Comparison of ENCODE assay signal across 36 cellular contexts in the genomic region with DNA sequence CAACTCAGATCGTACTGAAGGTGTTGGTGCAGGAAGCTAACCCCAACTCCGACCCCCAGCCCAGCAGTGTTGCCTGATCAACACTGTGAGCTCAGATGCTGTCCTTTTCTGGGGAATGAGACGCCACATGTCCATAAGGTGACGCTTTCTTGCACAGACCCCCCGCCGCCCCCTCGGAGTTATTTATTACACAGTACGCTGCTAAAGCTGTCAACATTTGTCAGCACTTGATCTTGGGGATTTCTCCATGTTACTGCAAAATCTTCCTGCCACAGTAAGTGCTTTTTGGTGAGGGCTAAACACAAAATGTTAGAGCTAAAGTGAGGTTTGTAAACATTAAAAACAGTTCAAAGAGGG. TPM values are rescaled to one million over a fixed set of nuclear protein-coding genes. Genes with fewer than 3 reads are reported as not detected.
A peak's percentile ranks its signal among the peaks of the same experiment; 100 is the strongest.
DNase-seq lines count a peak whose midpoint lies in the region; ATAC-seq, FAIRE-seq and TF ChIP-seq lines count a peak whose summit lies in the region.
"Had no signal": no experiment of that assay in that cellular context is flagged by ENCODE, and none has a peak within 500 bp of the region (broad histone marks: within the 10 kb centered on the region; RNA-seq: fewer than 3 reads in every experiment).

No MANE protein-coding gene starts in this region.

- peak overlapping the region in 8 of 11 experiments; percentile 2 to 62 (median 33); a peak in 12 of 22 replicates for H3K4me2 ChIP-seq in BLaER1 treated with 17β-estradiol and CSF1 and Interleukin-3, amounts not matched to agents 10 nM and 100 nM
- peak overlapping the region; percentile 43; the same call in 1 of the 2 replicates for H3K4me2 ChIP-seq in K562 (ENCODE audit: insufficient read depth, low read length)

- no peaks in the 10 kb centered on the region for H3K9me3 Mint-ChIP-seq in nephron progenitor cell
- H3K9me3 Mint-ChIP-seq in immature natural killer cell, result no peaks in the 10 kb centered on the region
- no peaks in the 10 kb centered on the region for H3K9me3 Mint-ChIP-seq in stimulated activated naive CD8-positive, alpha-beta T cell treated with anti-CD3 and anti-CD28 coated beads, Interleukin-15, amount 100 ng/mL, for 72 hours
- H3K9me3 Mint-ChIP-seq: CD8-positive, alpha-beta memory T cell; central memory CD8-positive, alpha-beta T cell; neural crest cell had no signal

- ATAC-seq in K562, result no peak
- no peak for ATAC-seq in stimulated activated naive CD8-positive, alpha-beta T cell treated with anti-CD3 and anti-CD28 coated beads, Interleukin-15, amount 100 ng/mL, for 72 hours
- ATAC-seq: gastroesophageal sphincter, Panc1 had no signal

- peaks cover 0 to 37% (median 6%) of the 10 kb centered on the region in 11 experiments; a peak in 12 of 22 replicates for H3K36me3 ChIP-seq in BLaER1 treated with 17β-estradiol and CSF1 and Interleukin-3, amounts not matched to agents 10 nM and 100 nM
- H3K36me3 ChIP-seq in K562 (ENCODE audit: control insufficient read depth, insufficient read depth, low read length), result peaks cover 35% of the 10 kb centered on the region; the same call in 2 of the 3 replicates

- peaks cover 3% of the 10 kb centered on the region for H3K27me3 Mint-ChIP-seq in nephron progenitor cell (ENCODE audit: low read depth, poor library complexity)
- peaks cover 0 to 2% (median 0%) of the 10 kb centered on the region in 3 donors for H3K27me3 Mint-ChIP-seq in immature natural killer cell (ENCODE audit: low read depth in 3 of 3)
- no peaks in the 10 kb centered on the region for H3K27me3 Mint-ChIP-seq in stimulated activated naive CD8-positive, alpha-beta T cell treated with anti-CD3 and anti-CD28 coated beads, Interleukin-15, amount 100 ng/mL, for 72 hours
- H3K27me3 Mint-ChIP-seq: activated naive CD8-positive, alpha-beta T cell; CD8-positive, alpha-beta memory T cell; central memory CD8-positive, alpha-beta T cell had no signal

- H3K9me1 ChIP-seq in K562 (ENCODE audit: control insufficient read depth, insufficient read depth, low read length), result no peaks in the 10 kb centered on the region

- no peak overlapping the region for H3K4me3 ChIP-seq in BLaER1 treated with 17β-estradiol and CSF1 and Interleukin-3, amounts not matched to agents 10 nM and 100 nM
- H3K4me3 ChIP-seq in K562, result no peak overlapping the region
- H3K4me3 ChIP-seq: gastroesophageal sphincter, tibial artery had no signal

- H3K4me1 Mint-ChIP-seq in nephron progenitor cell (peaks cover 62% of the 10 kb centered on the region), immature natural killer cell (no peaks in the 10 kb centered on the region)
- no peaks in the 10 kb centered on the region for H3K4me1 Mint-ChIP-seq in stimulated activated naive CD8-positive, alpha-beta T cell treated with anti-CD3 and anti-CD28 coated beads, Interleukin-15, amount 100 ng/mL, for 72 hours
- H3K4me1 Mint-ChIP-seq: central memory CD8-positive, alpha-beta T cell had no signal

- FAIRE-seq in HTR-8/SVneo (lab: Jason Lieb, UNC) (peak; percentile 85), K562 (lab: Jason Lieb, UNC) (no peak)
- FAIRE-seq: endometrium, GM12892 had no signal

- intact Hi-C loops in K562 (cut with micrococcal nuclease), result no loop called here

- TF ChIP-seq EP300 in K562 (IDR thresholded peaks at IDR 0.05; ENCODE audit: low read length), result no peak

- no peak overlapping the region for H3K4me3 Mint-ChIP-seq in nephron progenitor cell
- no peak overlapping the region for H3K4me3 Mint-ChIP-seq in immature natural killer cell
- H3K4me3 Mint-ChIP-seq in stimulated activated naive CD8-positive, alpha-beta T cell treated with anti-CD3 and anti-CD28 coated beads, Interleukin-15, amount 100 ng/mL, for 72 hours, result no peak overlapping the region
- H3K4me3 Mint-ChIP-seq: activated naive CD8-positive, alpha-beta T cell; CD8-positive, alpha-beta memory T cell; central memory CD8-positive, alpha-beta T cell; neural crest cell had no signal

- in situ Hi-C loops in K562 (cut with MboI), result no loop called here

- DNase-seq in HTR-8/SVneo (ENCODE audit: insufficient read length, low spot score) (no peak), K562 (ENCODE audit: extremely low read depth in 1 of 4, low spot score in 3 of 4) (no peak), nephron progenitor cell (peak; percentile 45), immature natural killer cell (no peak), SIG-M5 (lab: John Stamatoyannopoulos, UW) (no peak), EL (no peak)
- no peak for DNase-seq in stimulated activated naive CD8-positive, alpha-beta T cell treated with anti-CD3 and anti-CD28 coated beads, Interleukin-15, amount 100 ng/mL, for 72 hours
- DNase-seq: activated CD4-positive, alpha-beta T cell treated with anti-CD3 and anti-CD28 coated beads for 48 hours; activated effector memory CD4-positive, alpha-beta T cell treated with anti-CD3 and anti-CD28 coated beads, Interleukin-2, amount 50 U/mL, for 16 hours; aorta; BE2C; CD8-positive, alpha-beta memory T cell; dermis blood vessel endothelial cell; DMS 273 treated with DMSO at 0.1 percent for 48 hours; H7; Kasumi-1; NCI-H1417 treated with DMSO at 0.1 percent for 48 hours; NCI-H2081 treated with DMSO at 0.1 percent for 48 hours; NCI-H2227 treated with DMSO at 0.1 percent for 48 hours; NCI-H69; right cardiac atrium; SHP77 treated with DMSO at 0.1 percent for 48 hours; stimulated activated CD4-positive, alpha-beta T cell treated with anti-CD3 and anti-CD28 coated beads, Interleukin-12 subunit alpha, Interleukin-12 subunit beta, amount 100 ng/mL, for 4 hours; stimulated activated CD4-positive, alpha-beta T cell treated with anti-CD3 and anti-CD28 coated beads, Interleukin-2, amount 100 ng/mL, for 48 hours; SW 1271 had no signal

- H3K27ac ChIP-seq in BLaER1 treated with 17β-estradiol and CSF1 and Interleukin-3, amounts not matched to agents 10 nM and 100 nM, result peak overlapping the region in 5 of 11 experiments; percentile 2 to 57 (median 41); a peak in 8 of 22 replicates
- H3K27ac ChIP-seq in K562 (ENCODE audit: extremely low read depth, low read depth, low read length), result peak overlapping the region; percentile 78
- H3K27ac ChIP-seq: gastroesophageal sphincter, parathyroid adenoma, tibial artery had no signal

- H3K36me3 Mint-ChIP-seq in nephron progenitor cell (ENCODE audit: low read depth) (peaks cover 9% of the 10 kb centered on the region), immature natural killer cell (no peaks in the 10 kb centered on the region)
- H3K36me3 Mint-ChIP-seq: activated naive CD8-positive, alpha-beta T cell; CD8-positive, alpha-beta memory T cell had no signal

- H3K9ac ChIP-seq in BLaER1 treated with 17β-estradiol and CSF1 and Interleukin-3, amounts not matched to agents 10 nM and 100 nM, result no peak overlapping the region
- H3K9ac ChIP-seq in K562 (ENCODE audit: insufficient read depth in 1 of 2, low read depth in 2 of 2, low read length in 2 of 2), result peak overlapping the region; percentile 35 to 87; a peak in 3 of 4 replicates
- H3K9ac ChIP-seq: parathyroid adenoma had no signal

- TF ChIP-seq POLR2A in K562 (conservative IDR thresholded peaks at IDR 0.05), result no peak

- H4K20me1 ChIP-seq in BLaER1 treated with 17β-estradiol and CSF1 and Interleukin-3, amounts not matched to agents 10 nM and 100 nM, result peaks cover 0 to 12% (median 4%) of the 10 kb centered on the region in 11 experiments; a peak in 10 of 22 replicates
- no peaks in the 10 kb centered on the region for H4K20me1 ChIP-seq in K562 (replicated peaks; ENCODE audit: control insufficient read depth, insufficient read depth, low read length)

- H3K9me3 ChIP-seq in BLaER1 treated with 17β-estradiol and CSF1 and Interleukin-3, amounts not matched to agents 10 nM and 100 nM (replicated peaks in 1 of 11), result no peaks in the 10 kb centered on the region
- no peaks in the 10 kb centered on the region for H3K9me3 ChIP-seq in K562 (replicated peaks; ENCODE audit: control insufficient read depth, insufficient read depth, low read depth, low read length)
- H3K9me3 ChIP-seq: BE2C, gastroesophageal sphincter, tibial artery had no signal

- H3K27me3 ChIP-seq in BLaER1 treated with 17β-estradiol and CSF1 and Interleukin-3, amounts not matched to agents 10 nM and 100 nM, result no peaks in the 10 kb centered on the region
- H3K27me3 ChIP-seq in K562 (ENCODE audit: control insufficient read depth in 2 of 2, insufficient read depth in 2 of 2, low read length in 2 of 2), result no peaks in the 10 kb centered on the region
- H3K27me3 ChIP-seq: BE2C, gastroesophageal sphincter, tibial artery had no signal

- no TSS peak for BruUV-seq in K562 (replicated peaks; lab: Mats Ljungman, UMichigan)

- peak overlapping the region; percentile 36; the same call in 1 of the 2 replicates for H2AFZ ChIP-seq in K562 (ENCODE audit: low read depth, low read length)
- H2AFZ ChIP-seq: parathyroid adenoma had no signal

- H3K79me2 ChIP-seq in K562 (ENCODE audit: control insufficient read depth, insufficient read depth, low read length), result no peaks in the 10 kb centered on the region

- TF ChIP-seq RAD21 in K562 (CRISPR knock-in tag; conservative IDR thresholded peaks at IDR 0.05 in 1 of 2, IDR thresholded peaks at IDR 0.05 in 1 of 2), result no peak

- TF ChIP-seq CTCF in K562 (IDR thresholded peaks at IDR 0.05 in 2 of 3, conservative IDR thresholded peaks at IDR 0.05 in 1 of 3; ENCODE audit: insufficient read depth in 2 of 3, low read depth in 1 of 3, low read length in 3 of 3), result no peak
- no peak for TF ChIP-seq CTCF in nephron progenitor cell (IDR thresholded peaks at IDR 0.05)

- WGBS in K562 (ENCODE audit: insufficient coverage, low coverage, missing lambda C conversion rate), result 25% methylated on average over 8 of the region's 8 CpGs

- H3K4me1 ChIP-seq in BLaER1 treated with 17β-estradiol and CSF1 and Interleukin-3, amounts not matched to agents 10 nM and 100 nM, result peaks cover 16 to 33% (median 29%) of the 10 kb centered on the region in 10 experiments
- H3K4me1 ChIP-seq in K562 (replicated peaks in 1 of 2; ENCODE audit: control insufficient read depth in 2 of 2, insufficient read depth in 2 of 2, low read length in 2 of 2), result peaks cover 38 to 64% of the 10 kb centered on the region in 2 experiments

- POLR2A ChIA-PET in K562 (lab: Yijun Ruan, JAX), result interaction anchor here (0.5 to 3.6 kb wide), 11 partner anchors 9 to 362 kb away, joined by 3 to 31 read pairs (median 3); no protein-coding TSS in a partner anchor

- CTCF ChIA-PET in K562 (lab: Yijun Ruan, JAX; ENCODE audit: low intra/inter-chr PET ratio), result no interaction called here

- peak overlapping the region; percentile 72 for H3K27ac Mint-ChIP-seq in nephron progenitor cell
- H3K27ac Mint-ChIP-seq in immature natural killer cell, result no peak overlapping the region
- peak overlapping the region in 1 of 2 donors; percentile 19 for H3K27ac Mint-ChIP-seq in stimulated activated naive CD8-positive, alpha-beta T cell treated with anti-CD3 and anti-CD28 coated beads, Interleukin-15, amount 100 ng/mL, for 72 hours
- H3K27ac Mint-ChIP-seq: activated naive CD8-positive, alpha-beta T cell; CD8-positive, alpha-beta memory T cell had no signal

RNA-seq across cellular contexts. Expression of a gene that starts 15.9 kb away (rescaled TPM):
- 14.6 and 32.5 TPM in 2 replicates for total RNA-seq in K562 (2011; cell fraction: chromatin; rRNA removed; ENCODE audit: low replicate concordance)
- total RNA-seq in K562 (2011; cell fraction: nucleolus; rRNA removed), result 29.5 and 37.2 TPM in 2 replicates
- total RNA-seq in K562 (2011; cell fraction: nucleoplasm; rRNA removed), result 28.2 and 47.6 TPM in 2 replicates
- 12.9 and 18.3 TPM in 2 replicates for total RNA-seq in K562 (2014; rRNA removed)
- total RNA-seq in K562 (2014; rRNA removed; fragmentation: Illumina TruSeq; extraction: Trizol), result 13.1 and 13.4 TPM in 2 replicates
- 15.8 and 17.5 TPM in 2 replicates for total RNA-seq in K562 (2015; rRNA removed; fragmentation: Illumina TruSeq; extraction: Trizol)
- 33.4 and 34.5 TPM in 2 replicates for total RNA-seq in K562 (2021)
- 24.5 and 24.7 TPM in 2 replicates for polyA plus RNA-seq in K562 (2011; rRNA removed)
- 26.9 and 52.8 TPM in 2 replicates for polyA plus RNA-seq in K562 (2011; cell fraction: cytosol; rRNA removed)
- polyA plus RNA-seq in K562 (2011; cell fraction: nucleus; rRNA removed), result 16.3 and 19.8 TPM in 2 replicates
- 27.1 and 39.9 TPM in 2 replicates for polyA plus RNA-seq in K562 (2012)
- 29.1 and 29.8 TPM in 2 replicates for polyA plus RNA-seq in K562 (2014; fragmentation: Illumina TruSeq; extraction: Trizol)
- polyA plus RNA-seq in K562 (2014; fragmentation: Nextera tagmentation; extraction: Ambion mirVana), result 1 to 10 TPM; 4.6 to 8.3 TPM
- polyA plus RNA-seq in K562 (2014; rRNA removed), result 28.2 and 29.9 TPM in 2 replicates
- 8.2 and 14.0 TPM in 2 replicates for polyA minus RNA-seq in K562 (2011; rRNA and poly(A)+ RNA removed)
- polyA minus RNA-seq in K562 (2011; cell fraction: cytosol; rRNA and poly(A)+ RNA removed), result 10.8 and 12.8 TPM in 2 replicates
- polyA minus RNA-seq in K562 (2011; cell fraction: nucleus; rRNA and poly(A)+ RNA removed), result 6.7 and 7.3 TPM in 2 replicates
- 100 to 1,000 TPM in 2 of 3 donors, 10 to 100 TPM in 1; 83.5 to 145 (median 127) TPM for polyA plus RNA-seq in immature natural killer cell

RNA-seq across cellular contexts. Expression of a gene that starts 41.1 kb away (rescaled TPM):
- not detected in 2 replicates for total RNA-seq in K562 (2011; cell fraction: chromatin; rRNA removed; ENCODE audit: low replicate concordance)
- total RNA-seq in K562 (2011; cell fraction: nucleolus; rRNA removed), result 0.39 TPM in 1 of 2 replicates, not detected in the other
- total RNA-seq in K562 (2011; cell fraction: nucleoplasm; rRNA removed), result not detected in 2 replicates
- total RNA-seq in K562 (2014; rRNA removed), result not detected in 2 replicates
- total RNA-seq in K562 (2014; rRNA removed; fragmentation: Illumina TruSeq; extraction: Trizol), result not detected in 2 replicates
- not detected in 2 replicates for total RNA-seq in K562 (2015; rRNA removed; fragmentation: Illumina TruSeq; extraction: Trizol)
- total RNA-seq in K562 (2021), result not detected in 2 replicates
- not detected in 2 replicates for polyA plus RNA-seq in K562 (2011; rRNA removed)
- polyA plus RNA-seq in K562 (2011; cell fraction: cytosol; rRNA removed), result 0.31 TPM in 1 of 2 replicates, not detected in the other
- 0.11 TPM in 1 of 2 replicates, not detected in the other for polyA plus RNA-seq in K562 (2011; cell fraction: nucleus; rRNA removed)
- polyA plus RNA-seq in K562 (2012), result 0.17 TPM in 1 of 2 replicates, not detected in the other
- polyA plus RNA-seq in K562 (2014; fragmentation: Illumina TruSeq; extraction: Trizol), result not detected in 2 replicates
- not detected for polyA plus RNA-seq in K562 (2014; fragmentation: Nextera tagmentation; extraction: Ambion mirVana)
- not detected in 2 replicates for polyA plus RNA-seq in K562 (2014; rRNA removed)
- polyA minus RNA-seq in K562 (2011; rRNA and poly(A)+ RNA removed), result not detected in 2 replicates
- polyA minus RNA-seq in K562 (2011; cell fraction: cytosol; rRNA and poly(A)+ RNA removed), result not detected in 2 replicates
- polyA minus RNA-seq in K562 (2011; cell fraction: nucleus; rRNA and poly(A)+ RNA removed), result not detected in 2 replicates
- under 1 TPM in 1 of 3 donors, not detected in 2; 0.85 TPM for polyA plus RNA-seq in immature natural killer cell
- total RNA-seq: gastroesophageal sphincter, lung microvascular endothelial cell had no signal
- polyA plus RNA-seq: aorta; CD8-positive, alpha-beta memory T cell; right cardiac atrium had no signal

RNA-seq across cellular contexts. Expression of a gene that starts 54.2 kb away (rescaled TPM):
- total RNA-seq in K562 (2011; cell fraction: chromatin; rRNA removed; ENCODE audit: low replicate concordance), result 1.5 and 1.6 TPM in 2 replicates
- 2.0 and 3.3 TPM in 2 replicates for total RNA-seq in K562 (2011; cell fraction: nucleolus; rRNA removed)
- total RNA-seq in K562 (2011; cell fraction: nucleoplasm; rRNA removed), result 1.9 and 2.7 TPM in 2 replicates
- total RNA-seq in K562 (2014; rRNA removed), result 1.1 and 1.9 TPM in 2 replicates
- total RNA-seq in K562 (2014; rRNA removed; fragmentation: Illumina TruSeq; extraction: Trizol), result 0.22 and 0.40 TPM in 2 replicates
- total RNA-seq in K562 (2015; rRNA removed; fragmentation: Illumina TruSeq; extraction: Trizol), result 2.3 and 2.6 TPM in 2 replicates
- total RNA-seq in K562 (2021), result 2.4 and 2.7 TPM in 2 replicates
- polyA plus RNA-seq in K562 (2011; rRNA removed), result 0.92 and 1.2 TPM in 2 replicates
- polyA plus RNA-seq in K562 (2011; cell fraction: cytosol; rRNA removed), result 0.86 and 2.9 TPM in 2 replicates
- polyA plus RNA-seq in K562 (2011; cell fraction: nucleus; rRNA removed), result 1.2 and 3.4 TPM in 2 replicates
- polyA plus RNA-seq in K562 (2012), result 3.1 and 3.8 TPM in 2 replicates
- polyA plus RNA-seq in K562 (2014; fragmentation: Illumina TruSeq; extraction: Trizol), result 0.25 and 0.93 TPM in 2 replicates
- polyA plus RNA-seq in K562 (2014; fragmentation: Nextera tagmentation; extraction: Ambion mirVana), result not detected
- polyA plus RNA-seq in K562 (2014; rRNA removed), result 0.30 and 0.51 TPM in 2 replicates
- polyA minus RNA-seq in K562 (2011; rRNA and poly(A)+ RNA removed), result 0.30 and 0.77 TPM in 2 replicates
- 2.7 TPM in 1 of 2 replicates, not detected in the other for polyA minus RNA-seq in K562 (2011; cell fraction: cytosol; rRNA and poly(A)+ RNA removed)
- polyA minus RNA-seq in K562 (2011; cell fraction: nucleus; rRNA and poly(A)+ RNA removed), result 1.00 and 2.4 TPM in 2 replicates
- 1 to 10 TPM; 1.1 to 3.1 (median 2.2) TPM for polyA plus RNA-seq in immature natural killer cell

Comparison
In these comparisons a context has a peak if more than half of its experiments do, and no peak if none do; other contexts are left out.
1. H3K9ac ChIP-seq: peak in K562 (2 of 2); none in BLaER1 treated with 17β-estradiol and CSF1 and Interleukin-3, amounts not matched to agents 10 nM and 100 nM (0 of 11).